Comparison of ENCODE assay signal across 23 cellular contexts in the genomic region with DNA sequence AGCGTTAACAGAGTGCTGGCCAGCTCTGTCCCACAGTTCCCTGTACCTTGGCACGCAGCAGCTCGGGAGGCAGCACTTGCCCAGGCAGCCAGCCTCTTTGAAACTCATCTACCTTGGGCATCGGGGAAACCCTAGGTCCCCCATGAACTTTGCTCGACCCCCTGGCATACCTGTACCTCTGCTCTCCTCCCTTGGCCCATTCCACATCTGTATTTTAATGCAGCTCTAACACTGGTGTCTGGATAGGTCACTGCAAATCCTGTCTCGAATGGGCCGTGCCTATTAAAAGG.
DNase-seq lines count a peak whose midpoint lies in the region; ATAC-seq and TF ChIP-seq lines count a peak whose summit lies in the region.
"Had no signal": no experiment of that assay in that cellular context is flagged by ENCODE, and none has a peak within 500 bp of the region (broad histone marks: within the 10 kb centered on the region; RNA-seq: fewer than 3 reads in every experiment).

No MANE protein-coding gene starts in this region.

- H3K27me3 Mint-ChIP-seq in MCF 10A (ENCODE audit: insufficient read depth, unreplicated experiment) (no peaks in the 10 kb centered on the region), H9 (ENCODE audit: low read depth) (no peaks in the 10 kb centered on the region)
- no peaks in the 10 kb centered on the region for H3K27me3 Mint-ChIP-seq in naive thymus-derived CD8-positive, alpha-beta T cell
- H3K27me3 Mint-ChIP-seq: B cell; CD8-positive, alpha-beta memory T cell; IgD-negative memory B cell had no signal

- POLR2A ChIA-PET in MCF 10A (lab: Yijun Ruan, JAX): interaction anchor here (1.1 kb wide), 1 partner anchor 16 kb away, joined by 3 read pairs; no protein-coding TSS in a partner anchor
- POLR2A ChIA-PET in naive thymus-derived CD8-positive, alpha-beta T cell (lab: Charles Lee): no interaction called here

- H3K23ac ChIP-seq in H9 (ENCODE audit: insufficient read length, low read depth, low read length): no peak overlapping the region
- H3K23ac ChIP-seq in neuronal stem cell (ENCODE audit: low read depth, low read length, poor library complexity): peak overlapping the region; percentile 67

- H3K9me3 Mint-ChIP-seq in MCF 10A (ENCODE audit: unreplicated experiment) (no peaks in the 10 kb centered on the region), H9 (no peaks in the 10 kb centered on the region; a peak in 1 of 5 replicates)
- H3K9me3 Mint-ChIP-seq in naive thymus-derived CD8-positive, alpha-beta T cell: no peaks in the 10 kb centered on the region
- H3K9me3 Mint-ChIP-seq: CD8-positive, alpha-beta memory T cell; IgD-negative memory B cell had no signal

- H4K91ac ChIP-seq in H9 (ENCODE audit: insufficient read length, low read depth, low read length) (no peak overlapping the region), neuronal stem cell (ENCODE audit: low read depth, low read length, poor library complexity) (no peak overlapping the region)

- H2AK5ac ChIP-seq in H9 (ENCODE audit: insufficient read length, low read length) (no peak overlapping the region), neuronal stem cell (ENCODE audit: low read depth, low read length) (peak overlapping the region; percentile 91)

- H3K9ac ChIP-seq in mammary epithelial cell (ENCODE audit: insufficient read depth, low read length) (no peak overlapping the region), H9 (ENCODE audit: extremely low read depth, insufficient read length, low read length) (no peak overlapping the region), neuronal stem cell (ENCODE audit: low read depth, low read length, poor library complexity) (no peak overlapping the region)
- H3K9ac ChIP-seq: BLaER1 treated with 17β-estradiol and CSF1 and Interleukin-3, amounts not matched to agents 10 nM and 100 nM had no signal

- no peak overlapping the region for H2BK15ac ChIP-seq in H9 (ENCODE audit: low read depth, low read length)
- H2BK15ac ChIP-seq in neuronal stem cell (ENCODE audit: low read length): peak overlapping the region; percentile 52

- peak overlapping the region; percentile 51 for H3K27ac Mint-ChIP-seq in MCF 10A (ENCODE audit: low read depth, unreplicated experiment)
- no peak overlapping the region for H3K27ac Mint-ChIP-seq in H9
- H3K27ac Mint-ChIP-seq in naive thymus-derived CD8-positive, alpha-beta T cell: no peak overlapping the region
- H3K27ac Mint-ChIP-seq: B cell, HFFc6, IgD-negative memory B cell had no signal

- H3T11ph ChIP-seq in H9 (ENCODE audit: low read length): no peak overlapping the region

- H2BK20ac ChIP-seq in H9 (ENCODE audit: low read depth, low read length, poor library complexity, severe bottlenecking): no peak overlapping the region

- H4K8ac ChIP-seq in H9 (replicated peaks; ENCODE audit: insufficient read length, low read depth, low read length) (no peak overlapping the region), neuronal stem cell (ENCODE audit: low read depth, low read length) (no peak overlapping the region)

- H2BK5ac ChIP-seq in H9 (ENCODE audit: insufficient read length, low read length): no peak overlapping the region
- peak overlapping the region; percentile 26 for H2BK5ac ChIP-seq in neuronal stem cell (ENCODE audit: low read length)

- H4K20me1 ChIP-seq in mammary epithelial cell (ENCODE audit: insufficient read depth, low read length): no peaks in the 10 kb centered on the region
- peaks cover 5% of the 10 kb centered on the region for H4K20me1 ChIP-seq in H9 (ENCODE audit: control insufficient read depth, insufficient read depth, insufficient read length)

- H2BK12ac ChIP-seq in H9 (ENCODE audit: insufficient read length, low read depth, low read length): no peak overlapping the region
- H2BK12ac ChIP-seq in neuronal stem cell (ENCODE audit: low read length): peak overlapping the region; percentile 4

- no peak overlapping the region for H2BK120ac ChIP-seq in H9 (ENCODE audit: low read depth, low read length, poor library complexity, severe bottlenecking)
- peak overlapping the region; percentile 4 for H2BK120ac ChIP-seq in neuronal stem cell (ENCODE audit: low read depth, low read length)

- H3K4me3 Mint-ChIP-seq in MCF 10A (ENCODE audit: unreplicated experiment) (no peak overlapping the region), H9 (no peak overlapping the region)
- H3K4me3 Mint-ChIP-seq in naive thymus-derived CD8-positive, alpha-beta T cell: no peak overlapping the region
- H3K4me3 Mint-ChIP-seq: B cell; CD8-positive, alpha-beta memory T cell; HFFc6; IgD-negative memory B cell had no signal

- ATAC-seq in upper lobe of right lung (peak; percentile 19), HG02642 (IDR thresholded peaks at IDR 0.05; ENCODE audit: poor library complexity, unreplicated experiment) (no peak), GM18870 (IDR thresholded peaks at IDR 0.05; ENCODE audit: unreplicated experiment) (no peak)
- ATAC-seq in naive thymus-derived CD8-positive, alpha-beta T cell: no peak
- ATAC-seq: GM12878, HCT116, HepG2 had no signal

- H3K27me3 ChIP-seq in mammary epithelial cell (ENCODE audit: insufficient read depth, low read length): no peaks in the 10 kb centered on the region
- no peaks in the 10 kb centered on the region for H3K27me3 ChIP-seq in H9 (ENCODE audit: insufficient read depth, low read length)
- no peaks in the 10 kb centered on the region for H3K27me3 ChIP-seq in neuronal stem cell (ENCODE audit: control insufficient read depth in 3 of 3, insufficient read depth in 3 of 3, low read depth in 1 of 3, low read length in 3 of 3)
- no peaks in the 10 kb centered on the region for H3K27me3 ChIP-seq in upper lobe of right lung
- H3K27me3 ChIP-seq: BLaER1 treated with 17β-estradiol and CSF1 and Interleukin-3, amounts not matched to agents 10 nM and 100 nM had no signal

- no peak overlapping the region for H3K4me2 ChIP-seq in mammary epithelial cell (ENCODE audit: insufficient read depth, low read depth, low read length)
- no peak overlapping the region for H3K4me2 ChIP-seq in H9 (ENCODE audit: insufficient read depth, insufficient read length, low read length)
- H3K4me2 ChIP-seq in neuronal stem cell (ENCODE audit: insufficient read depth, low read length, poor library complexity, severe bottlenecking): no peak overlapping the region

- no peaks in the 10 kb centered on the region for H3K9me3 ChIP-seq in mammary epithelial cell (replicated peaks; ENCODE audit: insufficient read depth, low read length)
- H3K9me3 ChIP-seq in H9 (ENCODE audit: control insufficient read depth, low read depth, low read length): no peaks in the 10 kb centered on the region
- no peaks in the 10 kb centered on the region for H3K9me3 ChIP-seq in neuronal stem cell (replicated peaks in 1 of 2; ENCODE audit: control insufficient read depth in 2 of 2, insufficient read depth in 1 of 2, low read depth in 1 of 2, low read length in 2 of 2)
- H3K9me3 ChIP-seq in upper lobe of right lung: no peaks in the 10 kb centered on the region
- H3K9me3 ChIP-seq: BLaER1 treated with 17β-estradiol and CSF1 and Interleukin-3, amounts not matched to agents 10 nM and 100 nM had no signal

- H3K23me2 ChIP-seq in H9 (ENCODE audit: insufficient read length, low read depth, low read length, poor library complexity, severe bottlenecking): no peaks in the 10 kb centered on the region

- no peak overlapping the region for H3K14ac ChIP-seq in H9 (ENCODE audit: insufficient read depth, low read length)
- H3K14ac ChIP-seq in neuronal stem cell (ENCODE audit: low read length): no peak overlapping the region

- H3K79me2 ChIP-seq in mammary epithelial cell (ENCODE audit: insufficient read depth, low read length) (peaks cover 3% of the 10 kb centered on the region), H9 (ENCODE audit: insufficient read depth, low read length) (no peaks in the 10 kb centered on the region)

- no peak overlapping the region for H2AFZ ChIP-seq in mammary epithelial cell (ENCODE audit: low read depth, low read length)
- no peak overlapping the region for H2AFZ ChIP-seq in H9 (ENCODE audit: low read length)
- no peak overlapping the region for H2AFZ ChIP-seq in neuronal stem cell (ENCODE audit: low read length)

- no peaks in the 10 kb centered on the region for H3K36me3 ChIP-seq in mammary epithelial cell (ENCODE audit: insufficient read depth, low read length)
- H3K36me3 ChIP-seq in neuronal stem cell (replicated peaks in 1 of 2; ENCODE audit: control insufficient read depth in 2 of 2, insufficient read depth in 2 of 2, low read length in 2 of 2): no peaks in the 10 kb centered on the region
- no peaks in the 10 kb centered on the region for H3K36me3 ChIP-seq in upper lobe of right lung

- intact Hi-C loops in MCF 10A (cut with micrococcal nuclease): no loop called here
- intact Hi-C loops in mammary epithelial cell (cut with micrococcal nuclease): no loop called here
- intact Hi-C loops in upper lobe of right lung (cut with DNase I): no loop called here

- H3K79me1 ChIP-seq in H9 (ENCODE audit: insufficient read depth, low read depth, low read length, poor library complexity, severe bottlenecking): no peaks in the 10 kb centered on the region
- H3K79me1 ChIP-seq in neuronal stem cell (ENCODE audit: low read depth, low read length): no peaks in the 10 kb centered on the region

- TF ChIP-seq CTCF in MCF 10A (IDR thresholded peaks at IDR 0.05; ENCODE audit: unreplicated experiment) (no peak), mammary epithelial cell (conservative IDR thresholded peaks at IDR 0.05 in 1 of 2, IDR thresholded peaks at IDR 0.05 in 1 of 2; ENCODE audit: extremely low read depth in 1 of 2, insufficient read depth in 1 of 2, low read depth in 1 of 2, low read length in 2 of 2) (no peak), H9 (conservative IDR thresholded peaks at IDR 0.05) (no peak), upper lobe of right lung (IDR thresholded peaks at IDR 0.05) (no peak)

- DNase-seq in MCF 10A (ENCODE audit: unreplicated experiment): no peak
- no peak for DNase-seq in mammary epithelial cell
- DNase-seq in H9: peak; percentile 13
- DNase-seq in neuronal stem cell (ENCODE audit: low spot score): no peak
- no peak for DNase-seq in upper lobe of right lung
- DNase-seq in naive thymus-derived CD8-positive, alpha-beta T cell: no peak
- DNase-seq: 8988T; CD8-positive, alpha-beta memory T cell; COR-L47; DMS 273 treated with DMSO at 0.1 percent for 48 hours; DMS53; DND-41; EL; HFFc6; KBM-7 had no signal

- H3K27ac ChIP-seq in mammary epithelial cell (ENCODE audit: insufficient read depth, low read depth, low read length) (no peak overlapping the region), H9 (ENCODE audit: insufficient read length, low read depth, low read length) (no peak overlapping the region), neuronal stem cell (replicated peaks; ENCODE audit: low read length) (no peak overlapping the region), upper lobe of right lung (no peak overlapping the region)
- H3K27ac ChIP-seq: BLaER1 treated with 17β-estradiol and CSF1 and Interleukin-3, amounts not matched to agents 10 nM and 100 nM had no signal

- H3K4me1 ChIP-seq in mammary epithelial cell (ENCODE audit: insufficient read depth, low read length) (no peaks in the 10 kb centered on the region), H9 (ENCODE audit: insufficient read depth, low read length) (no peaks in the 10 kb centered on the region), neuronal stem cell (ENCODE audit: control insufficient read depth in 2 of 2, insufficient read depth in 1 of 2, low read depth in 1 of 2, low read length in 2 of 2) (peaks cover 0 to 14% of the 10 kb centered on the region in 2 donors), upper lobe of right lung (no peaks in the 10 kb centered on the region)

- no TSS peak for BruUV-seq in MCF 10A (replicated peaks; lab: Mats Ljungman, UMichigan)
- BruUV-seq in mammary epithelial cell (replicated peaks; lab: Mats Ljungman, UMichigan): no TSS peak

- H3K4me3 ChIP-seq in mammary epithelial cell (replicated peaks in 1 of 3; ENCODE audit: insufficient read depth in 1 of 3, low read depth in 2 of 3, low read length in 3 of 3) (no peak overlapping the region), neuronal stem cell (ENCODE audit: low read length in 2 of 2) (no peak overlapping the region), upper lobe of right lung (no peak overlapping the region)
- H3K4me3 ChIP-seq: BLaER1 treated with 17β-estradiol and CSF1 and Interleukin-3, amounts not matched to agents 10 nM and 100 nM; GM12878 had no signal

- H3K18ac ChIP-seq in H9 (ENCODE audit: insufficient read length, low read depth, low read length) (no peak overlapping the region), neuronal stem cell (ENCODE audit: low read length) (peak overlapping the region; percentile 90)

- dilution Hi-C loops in mammary epithelial cell (cut with HindIII; ENCODE audit: low sequenced_read_pairs): no loop called here

- in situ Hi-C loops in mammary epithelial cell (cut with MboI; ENCODE audit: low sequenced_read_pairs in 2 of 2): no loop called here

- CTCF ChIA-PET in MCF 10A (lab: Yijun Ruan, JAX): no interaction called here
- CTCF ChIA-PET in mammary epithelial cell (lab: Charles Lee; ENCODE audit: low non-redundant PET): no interaction called here

- H3K4ac ChIP-seq in H9 (ENCODE audit: low read depth, low read length) (no peak overlapping the region), neuronal stem cell (ENCODE audit: low read length) (no peak overlapping the region)

- peaks cover 7% of the 10 kb centered on the region for H3K36me3 Mint-ChIP-seq in MCF 10A (ENCODE audit: insufficient read depth, unreplicated experiment)
- H3K36me3 Mint-ChIP-seq in H9 (ENCODE audit: insufficient read depth in 1 of 3, low read depth in 3 of 3): peaks cover 0 to 5% (median 3%) of the 10 kb centered on the region in 3 experiments; a peak in 4 of 7 replicates
- peaks cover under 1 to 19% (median 3%) of the 10 kb centered on the region in 3 donors for H3K36me3 Mint-ChIP-seq in naive thymus-derived CD8-positive, alpha-beta T cell

- H3K4me1 Mint-ChIP-seq in MCF 10A (ENCODE audit: insufficient read depth, unreplicated experiment) (no peaks in the 10 kb centered on the region), H9 (peaks cover 5 to 19% of the 10 kb centered on the region in 2 experiments)
- peaks cover 23 to 38% (median 29%) of the 10 kb centered on the region in 4 donors for H3K4me1 Mint-ChIP-seq in naive thymus-derived CD8-positive, alpha-beta T cell

- WGBS in mammary epithelial cell (ENCODE audit: low coverage, missing lambda C conversion rate): 93% methylated on average over 5 of the region's 7 CpGs
- WGBS in H9 (ENCODE audit: extremely low coverage, insufficient read length, low lambda C conversion rate): no CpG with 5 or more reads among the region's 7 CpGs
- no CpG with 5 or more reads among the region's 7 CpGs for WGBS in neuronal stem cell (ENCODE audit: extremely low coverage in 2 of 2, insufficient read length in 2 of 2, insufficient replicate concordance in 1 of 2), 2 donors

- no peak overlapping the region for H3K56ac ChIP-seq in H9 (ENCODE audit: insufficient read length, low read depth, low read length)

- H4K5ac ChIP-seq in H9 (ENCODE audit: insufficient read length, low read depth, low read length): no peak overlapping the region
